Comparison of ENCODE assay signal across 31 cellular contexts in the genomic region with DNA sequence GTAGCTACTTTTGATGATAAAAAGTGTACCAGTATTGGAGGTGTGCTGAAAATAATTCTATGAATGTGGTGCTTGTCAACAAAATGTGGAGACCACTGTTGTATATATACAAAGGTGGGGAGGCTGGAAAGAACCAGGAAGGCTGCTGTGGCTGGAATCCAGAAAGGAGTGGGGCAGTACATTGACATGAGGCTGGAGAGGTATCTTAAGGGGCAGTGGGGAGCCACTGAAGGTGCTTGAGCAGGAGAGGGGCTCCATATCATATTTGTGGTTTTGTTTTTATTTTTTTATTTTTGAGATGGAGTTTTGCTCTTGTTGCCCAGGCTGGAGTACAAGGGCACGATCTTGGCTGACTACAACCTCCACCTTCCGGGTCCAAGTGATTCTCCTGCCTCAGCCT.
"Had no signal": no experiment of that assay in that cellular context is flagged by ENCODE, and none has a peak within 500 bp of the region (broad histone marks: within the 10 kb centered on the region; RNA-seq: fewer than 3 reads in every experiment).

No MANE protein-coding gene starts in this region.

- H3K27me3 Mint-ChIP-seq: activated naive CD8-positive, alpha-beta T cell treated with anti-CD3 and anti-CD28 coated beads for 36 hours; activated naive CD8-positive, alpha-beta T cell treated with anti-CD3 and anti-CD28 coated beads, Interleukin-2, amount 50 U/mL, for 24 hours; T-cell had no signal

- H3K4me3 Mint-ChIP-seq: activated B cell treated with CpG ODN at 0.5 μM for 24 hours; activated CD8-positive, alpha-beta T cell treated with anti-CD3 and anti-CD28 coated beads for 36 hours; activated naive CD8-positive, alpha-beta T cell treated with anti-CD3 and anti-CD28 coated beads for 36 hours; activated naive CD8-positive, alpha-beta T cell treated with anti-CD3 and anti-CD28 coated beads, Interleukin-2, amount 50 U/mL, for 24 hours; activated T-cell treated with anti-CD3 and anti-CD28 coated beads, Interleukin-2, amount 50 U/mL, for 4 hours; activated T-helper 17 cell treated with anti-CD3 and anti-CD28 coated beads, Interleukin-2, amount 50 U/mL, for 72 hours; effector memory CD8-positive, alpha-beta T cell; T-cell; T-helper 1 cell treated with Interleukin-12 subunit alpha and Interleukin-12 subunit beta and Interleukin-4 antibody, amounts not matched to agents 30 μg/mL and 1 μg/mL, for 36 hours had no signal

- H3K36me3 ChIP-seq: adrenal gland, gastrocnemius medialis, WERI-Rb-1 had no signal

- H3K27ac ChIP-seq: body of pancreas, foreskin keratinocyte, gastrocnemius medialis, WERI-Rb-1 had no signal

- DNase-seq: activated B cell treated with CpG ODN at 0.5 μM for 24 hours; activated CD4-positive, alpha-beta T cell treated with anti-CD3 and anti-CD28 coated beads for 48 hours; activated CD4-positive, alpha-beta T cell treated with anti-CD3 and anti-CD28 coated beads, Interleukin-2, amount 50 U/mL, for 1 hour; activated CD4-positive, alpha-beta T cell treated with anti-CD3 and anti-CD28 coated beads, Interleukin-2, amount 50 U/mL, for 48 hours; activated CD8-positive, alpha-beta memory T cell treated with anti-CD3 and anti-CD28 coated beads for 24 hours; activated CD8-positive, alpha-beta T cell treated with anti-CD3 and anti-CD28 coated beads for 36 hours; activated effector memory CD4-positive, alpha-beta T cell treated with Interleukin-2 at 50 U/mL for 16 hours; activated gamma-delta T cell treated with Interleukin-2 at 50 U/mL for 16 hours; activated naive CD4-positive, alpha-beta T cell treated with anti-CD3 and anti-CD28 coated beads, Interleukin-2, amount 50 U/mL, for 16 hours; activated naive CD4-positive, alpha-beta T cell treated with Interleukin-2 at 50 U/mL for 16 hours; activated naive CD8-positive, alpha-beta T cell treated with anti-CD3 and anti-CD28 coated beads for 36 hours; activated naive CD8-positive, alpha-beta T cell treated with anti-CD3 and anti-CD28 coated beads, Interleukin-2, amount 50 U/mL, for 24 hours; activated T-cell treated with anti-CD3 and anti-CD28 coated beads, Interleukin-2, amount 50 U/mL, for 4 hours; adrenal gland; amygdala; body of pancreas; caudate nucleus; cortex of kidney; dermis blood vessel endothelial cell; effector CD4-positive, alpha-beta T cell; effector memory CD8-positive, alpha-beta T cell; foreskin keratinocyte; gastrocnemius medialis; SW 1271; T-cell; T1000; WERI-Rb-1 had no signal

- H3K27ac Mint-ChIP-seq: activated B cell treated with CpG ODN at 0.5 μM for 24 hours; activated CD8-positive, alpha-beta T cell treated with anti-CD3 and anti-CD28 coated beads for 36 hours; activated naive CD8-positive, alpha-beta T cell treated with anti-CD3 and anti-CD28 coated beads for 36 hours; activated naive CD8-positive, alpha-beta T cell treated with anti-CD3 and anti-CD28 coated beads, Interleukin-2, amount 50 U/mL, for 24 hours; activated T-helper 17 cell treated with anti-CD3 and anti-CD28 coated beads, Interleukin-2, amount 50 U/mL, for 72 hours; effector memory CD8-positive, alpha-beta T cell; T-cell; T-helper 1 cell treated with Interleukin-12 subunit alpha and Interleukin-12 subunit beta and Interleukin-4 antibody, amounts not matched to agents 30 μg/mL and 1 μg/mL, for 36 hours had no signal

- H3K27me3 ChIP-seq: adrenal gland, body of pancreas, gastrocnemius medialis had no signal

- H3K4me3 ChIP-seq: adrenal gland, body of pancreas, gastrocnemius medialis had no signal

- H3K9me3 ChIP-seq: adrenal gland, body of pancreas, gastrocnemius medialis had no signal

- H3K4me1 ChIP-seq: body of pancreas, foreskin keratinocyte had no signal

- H3K36me3 Mint-ChIP-seq: activated naive CD8-positive, alpha-beta T cell treated with anti-CD3 and anti-CD28 coated beads for 36 hours; T-cell had no signal

- H3K4me1 Mint-ChIP-seq: activated B cell treated with CpG ODN at 0.5 μM for 24 hours; activated naive CD8-positive, alpha-beta T cell treated with anti-CD3 and anti-CD28 coated beads for 36 hours; activated naive CD8-positive, alpha-beta T cell treated with anti-CD3 and anti-CD28 coated beads, Interleukin-2, amount 50 U/mL, for 24 hours; activated T-helper 17 cell treated with anti-CD3 and anti-CD28 coated beads, Interleukin-2, amount 50 U/mL, for 72 hours; T-cell had no signal

- H3K9me3 Mint-ChIP-seq: activated B cell treated with CpG ODN at 0.5 μM for 24 hours; activated CD8-positive, alpha-beta T cell treated with anti-CD3 and anti-CD28 coated beads for 36 hours; activated naive CD8-positive, alpha-beta T cell treated with anti-CD3 and anti-CD28 coated beads for 36 hours; activated naive CD8-positive, alpha-beta T cell treated with anti-CD3 and anti-CD28 coated beads, Interleukin-2, amount 50 U/mL, for 24 hours; activated T-cell treated with anti-CD3 and anti-CD28 coated beads, Interleukin-2, amount 50 U/mL, for 4 hours; activated T-helper 17 cell treated with anti-CD3 and anti-CD28 coated beads, Interleukin-2, amount 50 U/mL, for 72 hours; effector memory CD8-positive, alpha-beta T cell; T-cell; T-helper 1 cell treated with Interleukin-12 subunit alpha and Interleukin-12 subunit beta and Interleukin-4 antibody, amounts not matched to agents 30 μg/mL and 1 μg/mL, for 36 hours had no signal

- ATAC-seq: activated CD4-positive, CD25-positive, alpha-beta regulatory T cell treated with anti-CD3 and anti-CD28 coated beads, Interleukin-2, amount 50 U/mL, for 24 hours; activated CD8-positive, alpha-beta T cell treated with anti-CD3 and anti-CD28 coated beads for 36 hours; activated naive CD8-positive, alpha-beta T cell treated with anti-CD3 and anti-CD28 coated beads, Interleukin-2, amount 50 U/mL, for 24 hours; activated T-cell treated with anti-CD3 and anti-CD28 coated beads, Interleukin-2, amount 50 U/mL, for 4 hours; activated T-helper 17 cell treated with anti-CD3 and anti-CD28 coated beads, Interleukin-2, amount 50 U/mL, for 72 hours; body of pancreas; effector memory CD8-positive, alpha-beta T cell; esophagus mucosa; foreskin keratinocyte; gastrocnemius medialis; T-cell had no signal
